In the genomic region with DNA sequence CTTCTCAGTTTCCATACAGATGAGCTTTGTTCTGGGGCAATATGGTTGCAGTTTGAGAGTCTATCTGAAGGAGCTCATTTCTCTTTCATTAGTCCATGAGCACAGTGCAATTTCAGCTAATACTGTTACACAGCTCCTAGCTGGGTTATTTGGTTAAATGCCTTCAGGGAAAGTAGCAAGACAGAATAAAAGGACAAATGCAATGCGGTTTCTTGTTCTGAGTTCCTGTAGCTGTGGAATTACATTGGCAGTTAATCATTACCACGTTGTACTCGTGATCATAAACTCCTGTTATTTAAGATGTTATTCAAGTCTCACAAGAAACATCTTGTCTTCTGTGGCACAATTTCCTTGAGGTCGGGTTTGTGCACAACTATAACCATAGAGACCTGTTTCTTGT, we compare ENCODE assay signal across 16 cellular contexts.
DNase-seq lines count a peak whose midpoint lies in the region; ATAC-seq and TF ChIP-seq lines count a peak whose summit lies in the region.
"Had no signal": no experiment of that assay in that cellular context is flagged by ENCODE, and none has a peak within 500 bp of the region (broad histone marks: within the 10 kb centered on the region; RNA-seq: fewer than 3 reads in every experiment).

No MANE protein-coding gene starts in this region.

- 53% methylated on average over 4 of the region's 4 CpGs for WGBS in hepatocyte (ENCODE audit: low lambda C conversion rate, missing lambda C conversion rate)

- no peaks in the 10 kb centered on the region for H3K9me2 ChIP-seq in hepatocyte (replicated peaks; ENCODE audit: insufficient read depth)

- H3K9me3 Mint-ChIP-seq in nephron, result no peaks in the 10 kb centered on the region

- H3K27me3 ChIP-seq in hepatocyte, result no peaks in the 10 kb centered on the region
- no peaks in the 10 kb centered on the region for H3K27me3 ChIP-seq in right atrium auricular region

- H3K27me3 Mint-ChIP-seq in nephron (ENCODE audit: low read depth), result peaks cover 4% of the 10 kb centered on the region

- H3K36me3 ChIP-seq in hepatocyte (replicated peaks; ENCODE audit: insufficient read depth, low read depth) (no peaks in the 10 kb centered on the region), right atrium auricular region (no peaks in the 10 kb centered on the region)
- H3K36me3 ChIP-seq: BE2C had no signal

- H3K9me3 ChIP-seq in hepatocyte (ENCODE audit: low read depth), result no peaks in the 10 kb centered on the region
- no peaks in the 10 kb centered on the region for H3K9me3 ChIP-seq in right atrium auricular region
- H3K9me3 ChIP-seq: BE2C had no signal

- H3K27ac ChIP-seq in hepatocyte, result no peak overlapping the region
- no peak overlapping the region for H3K27ac ChIP-seq in right atrium auricular region
- H3K27ac ChIP-seq: C4-2B, GM23248 had no signal

- no peak overlapping the region for H3K4me3 Mint-ChIP-seq in nephron
- H3K4me3 Mint-ChIP-seq: CD4-positive, alpha-beta memory T cell had no signal

- peak; percentile 34 for DNase-seq in Caki2 (ENCODE audit: low read depth)
- peak; percentile 38 for DNase-seq in epidermal melanocyte (ENCODE audit: insufficient read length, low spot score)
- DNase-seq in hepatocyte (ENCODE audit: low spot score), result peak; percentile 14
- DNase-seq in right atrium auricular region (ENCODE audit: low spot score), result no peak
- DNase-seq in NCI-H345 (lab: John Stamatoyannopoulos, UW), result no peak
- DNase-seq in dermis blood vessel endothelial cell, result no peak
- DNase-seq: BE2C; CD4-positive, alpha-beta memory T cell; COR-L47; DND-41; GDM1; GM23248; IMR-90 had no signal

- no peak overlapping the region for H3K4me3 ChIP-seq in hepatocyte
- H3K4me3 ChIP-seq in right atrium auricular region, result no peak overlapping the region
- H3K4me3 ChIP-seq: GM23248 had no signal

- no peak overlapping the region for H2AFZ ChIP-seq in hepatocyte
- H2AFZ ChIP-seq: GM23248 had no signal

- TF ChIP-seq CTCF in hepatocyte (IDR thresholded peaks at IDR 0.05; ENCODE audit: poor library complexity), result no peak
- TF ChIP-seq CTCF in nephron (IDR thresholded peaks at IDR 0.05; ENCODE audit: unreplicated experiment in 3 of 3), result no peak
- no peak for TF ChIP-seq CTCF in right atrium auricular region (IDR thresholded peaks at IDR 0.05)

- H3K79me2 ChIP-seq in hepatocyte, result no peaks in the 10 kb centered on the region

- peak overlapping the region; percentile 70 to 90 (median 73) for H3K27ac Mint-ChIP-seq in nephron
- H3K27ac Mint-ChIP-seq: CD4-positive, alpha-beta memory T cell had no signal

- ATAC-seq in HG02798 (IDR thresholded peaks at IDR 0.05; ENCODE audit: poor library complexity, unreplicated experiment), result no peak

- in situ Hi-C loops in Caki2 (cut with HindIII; ENCODE audit: low pct_unique_long_range_greater_than_20kb, low sequenced_read_pairs), result no loop called here

- no peaks in the 10 kb centered on the region for H4K20me1 ChIP-seq in hepatocyte (ENCODE audit: insufficient read depth, poor library complexity, severe bottlenecking)

- peak overlapping the region; percentile 49 for H3K4me2 ChIP-seq in hepatocyte

- H3K4me1 ChIP-seq in hepatocyte (ENCODE audit: insufficient read depth), result peaks cover 7% of the 10 kb centered on the region
- H3K4me1 ChIP-seq in right atrium auricular region, result no peaks in the 10 kb centered on the region
- H3K4me1 ChIP-seq: BE2C had no signal

- peaks cover 22% of the 10 kb centered on the region for H3K4me1 Mint-ChIP-seq in nephron
- H3K4me1 Mint-ChIP-seq: CD4-positive, alpha-beta memory T cell had no signal

- no peaks in the 10 kb centered on the region for H3K36me3 Mint-ChIP-seq in nephron (ENCODE audit: low read depth)
- H3K36me3 Mint-ChIP-seq: CD4-positive, alpha-beta memory T cell had no signal

Comparison
In these comparisons a context has a peak if more than half of its experiments do, and no peak if none do; other contexts are left out.
1. DNase-seq: peak in Caki2 (single experiment), epidermal melanocyte (single experiment) and hepatocyte (single experiment); none in right atrium auricular region (single experiment), NCI-H345 (single experiment) and dermis blood vessel endothelial cell (single experiment).